22 cellular contexts compared by ENCODE assay signal in genomic region chr16:27171584-27171983, GRCh38. TPM values are rescaled to one million over a fixed set of nuclear protein-coding genes. Genes with fewer than 3 reads are reported as not detected.
DNase-seq lines count a peak whose midpoint lies in the region; ATAC-seq and TF ChIP-seq lines count a peak whose summit lies in the region.
"Had no signal": no experiment of that assay in that cellular context is flagged by ENCODE, and none has a peak within 500 bp of the region (broad histone marks: within the 10 kb centered on the region; RNA-seq: fewer than 3 reads in every experiment).

No MANE protein-coding gene starts in this region.

- peaks cover 14% of the 10 kb centered on the region for H3K9me3 Mint-ChIP-seq in activated naive CD4-positive, alpha-beta T cell treated with anti-CD3 and anti-CD28 coated beads, Interleukin-2, amount 10 ng/mL, durations not matched to agents 7 days and 5 days
- peaks cover 0 to 5% (median 0%) of the 10 kb centered on the region in 7 donors for H3K9me3 Mint-ChIP-seq in CD4-positive, CD25-positive, alpha-beta regulatory T cell
- peaks cover 0 to 15% (median 6%) of the 10 kb centered on the region in 11 donors for H3K9me3 Mint-ChIP-seq in naive thymus-derived CD4-positive, alpha-beta T cell

- H3K27ac Mint-ChIP-seq in activated naive CD4-positive, alpha-beta T cell treated with anti-CD3 and anti-CD28 coated beads, Interleukin-2, amount 10 ng/mL, durations not matched to agents 7 days and 5 days: peak overlapping the region; percentile 54
- H3K27ac Mint-ChIP-seq in CD4-positive, CD25-positive, alpha-beta regulatory T cell: peak overlapping the region; percentile 61 to 89 (median 85)
- H3K27ac Mint-ChIP-seq in T-helper 17 cell: peak overlapping the region; percentile 89
- peak overlapping the region; percentile 5 to 96 (median 80) for H3K27ac Mint-ChIP-seq in naive thymus-derived CD4-positive, alpha-beta T cell

- H3K36me3 Mint-ChIP-seq in activated naive CD4-positive, alpha-beta T cell treated with anti-CD3 and anti-CD28 coated beads, Interleukin-2, amount 10 ng/mL, durations not matched to agents 7 days and 5 days: peaks cover 12% of the 10 kb centered on the region
- H3K36me3 Mint-ChIP-seq in CD4-positive, CD25-positive, alpha-beta regulatory T cell: no peaks in the 10 kb centered on the region
- H3K36me3 Mint-ChIP-seq in T-helper 17 cell (ENCODE audit: low read depth): no peaks in the 10 kb centered on the region
- H3K36me3 Mint-ChIP-seq in naive thymus-derived CD4-positive, alpha-beta T cell: peaks cover 0 to 12% (median 4%) of the 10 kb centered on the region in 5 donors

- H3K27me3 Mint-ChIP-seq in activated naive CD4-positive, alpha-beta T cell treated with anti-CD3 and anti-CD28 coated beads, Interleukin-2, amount 10 ng/mL, durations not matched to agents 7 days and 5 days: peaks cover 6% of the 10 kb centered on the region
- H3K27me3 Mint-ChIP-seq in CD4-positive, CD25-positive, alpha-beta regulatory T cell: peaks cover 5% of the 10 kb centered on the region
- no peaks in the 10 kb centered on the region for H3K27me3 Mint-ChIP-seq in T-helper 17 cell
- H3K27me3 Mint-ChIP-seq in naive thymus-derived CD4-positive, alpha-beta T cell: no peaks in the 10 kb centered on the region

- DNase-seq in activated naive CD4-positive, alpha-beta T cell treated with anti-CD3 and anti-CD28 coated beads, Interleukin-2, amount 10 ng/mL, durations not matched to agents 7 days and 5 days: no peak
- DNase-seq in activated naive CD4-positive, alpha-beta T cell (lab: John Stamatoyannopoulos, UW): no peak
- DNase-seq in CD4-positive, CD25-positive, alpha-beta regulatory T cell: no peak
- DNase-seq in T-helper 17 cell (no peak), inferior parietal cortex (ENCODE audit: extremely low spot score) (no peak), lower lobe of right lung (no peak)
- DNase-seq in naive thymus-derived CD4-positive, alpha-beta T cell: no peak
- DNase-seq: BE2C, GDM1, GOT3, HCEC 1CT, IMR-90, NCI-H1105, NCI-H146, NCI-H2029 treated with DMSO at 0.1 percent for 48 hours, NCI-H226, NCI-H510A treated with DMSO at 0.1 percent for 48 hours, NCI-H748 treated with DMSO at 0.1 percent for 48 hours, PC-9, SIG-M5 had no signal

- H3K4me3 ChIP-seq in CD4-positive, CD25-positive, alpha-beta regulatory T cell (ENCODE audit: low read depth, low read length): no peak overlapping the region
- no peak overlapping the region for H3K4me3 ChIP-seq in naive thymus-derived CD4-positive, alpha-beta T cell (ENCODE audit: low read length)
- H3K4me3 ChIP-seq in lower lobe of right lung: no peak overlapping the region
- H3K4me3 ChIP-seq: A549, PC-9 had no signal

- no peak for TF ChIP-seq CTCF in lower lobe of right lung (IDR thresholded peaks at IDR 0.05)

- peaks cover 51% of the 10 kb centered on the region for H3K4me1 ChIP-seq in CD4-positive, CD25-positive, alpha-beta regulatory T cell (ENCODE audit: control insufficient read depth, insufficient read depth, low read length, poor library complexity, severe bottlenecking)
- H3K4me1 ChIP-seq in naive thymus-derived CD4-positive, alpha-beta T cell (ENCODE audit: control insufficient read depth in 2 of 2, insufficient read depth in 2 of 2, low read length in 2 of 2): peaks cover 58 to 65% of the 10 kb centered on the region in 2 donors
- no peaks in the 10 kb centered on the region for H3K4me1 ChIP-seq in lower lobe of right lung
- H3K4me1 ChIP-seq: BE2C had no signal

- POLR2A ChIA-PET in naive thymus-derived CD4-positive, alpha-beta T cell (lab: Charles Lee): interaction anchor here (0.6 to 8.0 kb wide), 11 partner anchors 9 to 248 kb away, joined by 3 to 95 read pairs (median 3); partner anchors contain the start of gene KDM8

- no peaks in the 10 kb centered on the region for H3K27me3 ChIP-seq in CD4-positive, CD25-positive, alpha-beta regulatory T cell (ENCODE audit: control insufficient read depth, insufficient read depth, low read length)
- no peaks in the 10 kb centered on the region for H3K27me3 ChIP-seq in naive thymus-derived CD4-positive, alpha-beta T cell (ENCODE audit: control insufficient read depth in 2 of 2, insufficient read depth in 2 of 2, low read length in 2 of 2)
- H3K27me3 ChIP-seq in lower lobe of right lung (ENCODE audit: low read depth): peaks cover 3% of the 10 kb centered on the region
- H3K27me3 ChIP-seq: BE2C had no signal

- H3K9me3 ChIP-seq in CD4-positive, CD25-positive, alpha-beta regulatory T cell (ENCODE audit: control insufficient read depth in 2 of 2, low read length in 2 of 2): no peaks in the 10 kb centered on the region
- H3K9me3 ChIP-seq in T-helper 17 cell (ENCODE audit: control insufficient read depth, low read length, poor library complexity, severe bottlenecking) (no peaks in the 10 kb centered on the region), lower lobe of right lung (peaks cover 4% of the 10 kb centered on the region)
- H3K9me3 ChIP-seq in naive thymus-derived CD4-positive, alpha-beta T cell (ENCODE audit: control insufficient read depth in 2 of 3, low read length in 3 of 3): no peaks in the 10 kb centered on the region
- H3K9me3 ChIP-seq: BE2C had no signal

- no peak overlapping the region for H3K27ac ChIP-seq in CD4-positive, CD25-positive, alpha-beta regulatory T cell (ENCODE audit: insufficient read depth, low read length, poor library complexity, severe bottlenecking)
- no peak overlapping the region for H3K27ac ChIP-seq in naive thymus-derived CD4-positive, alpha-beta T cell (ENCODE audit: low read depth, low read length)
- no peak overlapping the region for H3K27ac ChIP-seq in lower lobe of right lung
- H3K27ac ChIP-seq: A549, PC-9, RWPE1 had no signal

- intact Hi-C loops in naive thymus-derived CD4-positive, alpha-beta T cell (cut with micrococcal nuclease): no loop called here
- intact Hi-C loops in lower lobe of right lung (cut with DNase I): no loop called here

- CTCF ChIA-PET in activated naive CD4-positive, alpha-beta T cell treated with anti-CD3 and anti-CD28 coated beads, Interleukin-2, amount 10 ng/mL, durations not matched to agents 7 days and 5 days (lab: Charles Lee): interaction anchor here (1.0 to 4.1 kb wide), 7 partner anchors 8 to 196 kb away, joined by 3 to 41 read pairs (median 8); no protein-coding TSS in a partner anchor
- CTCF ChIA-PET in naive thymus-derived CD4-positive, alpha-beta T cell (lab: Charles Lee): interaction anchor here (0.9 to 4.2 kb wide), 9 partner anchors 8 to 196 kb away, joined by 3 to 27 read pairs (median 5); partner anchors contain the start of gene KDM8

- H3K36me3 ChIP-seq in CD4-positive, CD25-positive, alpha-beta regulatory T cell (ENCODE audit: control insufficient read depth, insufficient read depth, low read length): no peaks in the 10 kb centered on the region
- H3K36me3 ChIP-seq in naive thymus-derived CD4-positive, alpha-beta T cell (ENCODE audit: control insufficient read depth in 2 of 3, insufficient read depth in 3 of 3, low read length in 3 of 3): no peaks in the 10 kb centered on the region
- no peaks in the 10 kb centered on the region for H3K36me3 ChIP-seq in lower lobe of right lung
- H3K36me3 ChIP-seq: BE2C had no signal

- no peak overlapping the region for H3K4me3 Mint-ChIP-seq in activated naive CD4-positive, alpha-beta T cell treated with anti-CD3 and anti-CD28 coated beads, Interleukin-2, amount 10 ng/mL, durations not matched to agents 7 days and 5 days
- peak overlapping the region in 2 of 4 donors; percentile 2 to 31 for H3K4me3 Mint-ChIP-seq in CD4-positive, CD25-positive, alpha-beta regulatory T cell
- no peak overlapping the region for H3K4me3 Mint-ChIP-seq in T-helper 17 cell
- H3K4me3 Mint-ChIP-seq in naive thymus-derived CD4-positive, alpha-beta T cell: peak overlapping the region in 4 of 10 donors; percentile 23 to 75 (median 30)

- H3K4me1 Mint-ChIP-seq in activated naive CD4-positive, alpha-beta T cell treated with anti-CD3 and anti-CD28 coated beads, Interleukin-2, amount 10 ng/mL, durations not matched to agents 7 days and 5 days: peaks cover 87% of the 10 kb centered on the region
- H3K4me1 Mint-ChIP-seq in CD4-positive, CD25-positive, alpha-beta regulatory T cell: peaks cover 21 to 80% (median 43%) of the 10 kb centered on the region in 4 donors
- peaks cover 41% of the 10 kb centered on the region for H3K4me1 Mint-ChIP-seq in T-helper 17 cell
- H3K4me1 Mint-ChIP-seq in naive thymus-derived CD4-positive, alpha-beta T cell: peaks cover 39 to 94% (median 75%) of the 10 kb centered on the region in 7 donors

- ATAC-seq in CD4-positive, CD25-positive, alpha-beta regulatory T cell (ENCODE audit: low read depth in 2 of 2): no peak
- ATAC-seq in T-helper 17 cell: no peak
- ATAC-seq in naive thymus-derived CD4-positive, alpha-beta T cell: no peak
- no peak for ATAC-seq in lower lobe of right lung
- ATAC-seq: A549 had no signal

RNA-seq across cellular contexts. Expression of gene KDM8, which starts 31.7 kb away (rescaled TPM):
- total RNA-seq in CD4-positive, CD25-positive, alpha-beta regulatory T cell: 14.7 TPM
- 1 to 10 TPM; 2.8 to 8.8 (median 4.3) TPM for polyA plus RNA-seq in CD4-positive, CD25-positive, alpha-beta regulatory T cell
- 10 to 100 TPM; 11.6 to 11.9 TPM for total RNA-seq in T-helper 17 cell
- total RNA-seq in naive thymus-derived CD4-positive, alpha-beta T cell: 10 to 100 TPM; 15.6 to 34.4 (median 19.0) TPM
- polyA plus RNA-seq in naive thymus-derived CD4-positive, alpha-beta T cell: 10 to 100 TPM in 1 of 2 donors, 1 to 10 TPM in 1; 10.0 to 15.4 TPM
- total RNA-seq in lower lobe of right lung: 8.6 TPM
